In the genomic region with DNA sequence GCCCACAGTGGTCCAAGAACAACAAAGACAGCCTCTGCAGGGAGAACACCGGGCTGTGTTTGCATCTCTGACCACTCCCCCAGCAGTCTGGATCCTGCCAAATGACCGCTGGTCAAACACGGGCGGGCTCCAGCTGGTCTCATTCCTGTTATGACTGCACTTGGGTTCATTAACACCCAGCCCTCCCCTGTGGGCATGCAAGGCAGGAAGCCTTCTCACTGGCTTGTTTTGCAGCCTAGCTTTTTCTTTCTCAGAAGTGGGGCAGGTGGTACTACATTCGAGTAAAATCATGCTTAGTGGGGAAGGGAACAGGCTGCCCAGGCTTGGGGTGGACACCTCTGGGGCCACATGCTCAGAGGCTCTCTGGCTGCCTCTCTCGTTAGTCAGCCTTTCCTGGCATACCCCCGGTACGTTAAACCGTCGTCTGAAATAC, we compare ENCODE assay signal across 11 cellular contexts.
A peak's percentile ranks its signal among the peaks of the same experiment; 100 is the strongest.
DNase-seq lines count a peak whose midpoint lies in the region; ATAC-seq, FAIRE-seq and TF ChIP-seq lines count a peak whose summit lies in the region.
"Had no signal": no experiment of that assay in that cellular context is flagged by ENCODE, and none has a peak within 500 bp of the region (broad histone marks: within the 10 kb centered on the region; RNA-seq: fewer than 3 reads in every experiment).

No MANE protein-coding gene starts in this region.

- TF ChIP-seq CTCF in glutamatergic neuron (IDR thresholded peaks at IDR 0.05; ENCODE audit: partially characterized antibody, unreplicated experiment): no peak
- no peak for TF ChIP-seq CTCF in pancreas (IDR thresholded peaks at IDR 0.05)

- H3K4me3 ChIP-seq in pancreas: no peak overlapping the region
- H3K4me3 ChIP-seq: adrenal gland; BLaER1 treated with 17β-estradiol and CSF1 and Interleukin-3, amounts not matched to agents 10 nM and 100 nM had no signal

- H3K4me3 Mint-ChIP-seq in glutamatergic neuron (ENCODE audit: unreplicated experiment): peak overlapping the region; percentile 20
- H3K4me3 Mint-ChIP-seq: activated CD8-positive, alpha-beta T cell treated with anti-CD3 and anti-CD28 coated beads for 36 hours had no signal

- no peaks in the 10 kb centered on the region for H3K4me1 ChIP-seq in pancreas
- H3K4me1 ChIP-seq: adrenal gland had no signal

- WGBS in pancreas, 2 donors: 15 to 23% methylated on average over 10 of the region's 10 CpGs

- peaks cover 8% of the 10 kb centered on the region for H3K27me3 Mint-ChIP-seq in glutamatergic neuron (ENCODE audit: unreplicated experiment)

- FAIRE-seq in pancreas (lab: Jason Lieb, UNC): no peak

- no peaks in the 10 kb centered on the region for H3K36me3 ChIP-seq in pancreas
- H3K36me3 ChIP-seq: adrenal gland; BLaER1 treated with 17β-estradiol and CSF1 and Interleukin-3, amounts not matched to agents 10 nM and 100 nM had no signal

- H3K36me3 Mint-ChIP-seq in glutamatergic neuron (ENCODE audit: unreplicated experiment): no peaks in the 10 kb centered on the region

- H3K4me1 Mint-ChIP-seq in glutamatergic neuron (ENCODE audit: low read depth, unreplicated experiment): peaks cover 57% of the 10 kb centered on the region

- intact Hi-C loops in pancreas (cut with DNase I): no loop called here

- H3K9me3 Mint-ChIP-seq in glutamatergic neuron (ENCODE audit: unreplicated experiment): peaks cover 7% of the 10 kb centered on the region
- H3K9me3 Mint-ChIP-seq: activated CD8-positive, alpha-beta T cell treated with anti-CD3 and anti-CD28 coated beads for 36 hours had no signal

- DNase-seq in COLO668 (lab: John Stamatoyannopoulos, UW; ENCODE audit: unreplicated experiment) (peak; percentile 80), NCI-H774 (lab: John Stamatoyannopoulos, UW) (peak; percentile 72), glutamatergic neuron (peak; percentile 81), pancreas (peak in 1 of 6 donors; percentile 29), NCI-H82 (lab: John Stamatoyannopoulos, UW) (no peak), NCI-H2107 (lab: John Stamatoyannopoulos, UW) (no peak), SIG-M5 treated with dmso at 0.1 percent for 504 hours (lab: John Stamatoyannopoulos, UW; ENCODE audit: unreplicated experiment) (no peak)
- no peak for DNase-seq in stimulated activated CD4-positive, alpha-beta T cell treated with anti-CD3 and anti-CD28 coated beads, Interleukin-2, amount 100 ng/mL, for 48 hours
- DNase-seq: activated CD8-positive, alpha-beta T cell treated with anti-CD3 and anti-CD28 coated beads for 36 hours had no signal

- peak overlapping the region; percentile 83 for H3K27ac Mint-ChIP-seq in glutamatergic neuron (ENCODE audit: unreplicated experiment)
- H3K27ac Mint-ChIP-seq: activated CD8-positive, alpha-beta T cell treated with anti-CD3 and anti-CD28 coated beads for 36 hours had no signal

- H3K27ac ChIP-seq in pancreas: no peak overlapping the region
- H3K27ac ChIP-seq: adrenal gland; BLaER1 treated with 17β-estradiol and CSF1 and Interleukin-3, amounts not matched to agents 10 nM and 100 nM had no signal

- H3K27me3 ChIP-seq in pancreas: no peaks in the 10 kb centered on the region
- H3K27me3 ChIP-seq: adrenal gland; BLaER1 treated with 17β-estradiol and CSF1 and Interleukin-3, amounts not matched to agents 10 nM and 100 nM had no signal

- no peaks in the 10 kb centered on the region for H3K9me3 ChIP-seq in pancreas
- H3K9me3 ChIP-seq: adrenal gland; BLaER1 treated with 17β-estradiol and CSF1 and Interleukin-3, amounts not matched to agents 10 nM and 100 nM had no signal

- peak in 3 of 4 donors; percentile 79 to 82 (median 80) for ATAC-seq in pancreas
- ATAC-seq: activated CD8-positive, alpha-beta T cell treated with anti-CD3 and anti-CD28 coated beads for 36 hours had no signal

Comparison
In these comparisons a context has a peak if more than half of its experiments do, and no peak if none do; other contexts are left out.
1. DNase-seq: peak in COLO668 (single experiment), NCI-H774 (single experiment) and glutamatergic neuron (single experiment); none in NCI-H82 (single experiment), NCI-H2107 (single experiment), stimulated activated CD4-positive, alpha-beta T cell treated with anti-CD3 and anti-CD28 coated beads, Interleukin-2, amount 100 ng/mL, for 48 hours (0 of 2) and SIG-M5 treated with dmso at 0.1 percent for 504 hours (single experiment).